In genomic region chr5:138155977-138156376, GRCh38 we compare ENCODE assay signal across 2 cellular contexts. TPM values are rescaled to one million over a fixed set of nuclear protein-coding genes. Genes with fewer than 3 reads are reported as not detected.
"Had no signal": no experiment of that assay in that cellular context is flagged by ENCODE, and none has a peak within 500 bp of the region (broad histone marks: within the 10 kb centered on the region; RNA-seq: fewer than 3 reads in every experiment).

No MANE protein-coding gene starts in this region.

RNA-seq across cellular contexts. Expression of gene NME5, which starts 16.7 kb away (rescaled TPM):
- total RNA-seq: GM23248, GM23338 had no signal
- polyA plus RNA-seq: GM23248 had no signal
